ENCODE assay signal across 1 cellular context in the genomic region with DNA sequence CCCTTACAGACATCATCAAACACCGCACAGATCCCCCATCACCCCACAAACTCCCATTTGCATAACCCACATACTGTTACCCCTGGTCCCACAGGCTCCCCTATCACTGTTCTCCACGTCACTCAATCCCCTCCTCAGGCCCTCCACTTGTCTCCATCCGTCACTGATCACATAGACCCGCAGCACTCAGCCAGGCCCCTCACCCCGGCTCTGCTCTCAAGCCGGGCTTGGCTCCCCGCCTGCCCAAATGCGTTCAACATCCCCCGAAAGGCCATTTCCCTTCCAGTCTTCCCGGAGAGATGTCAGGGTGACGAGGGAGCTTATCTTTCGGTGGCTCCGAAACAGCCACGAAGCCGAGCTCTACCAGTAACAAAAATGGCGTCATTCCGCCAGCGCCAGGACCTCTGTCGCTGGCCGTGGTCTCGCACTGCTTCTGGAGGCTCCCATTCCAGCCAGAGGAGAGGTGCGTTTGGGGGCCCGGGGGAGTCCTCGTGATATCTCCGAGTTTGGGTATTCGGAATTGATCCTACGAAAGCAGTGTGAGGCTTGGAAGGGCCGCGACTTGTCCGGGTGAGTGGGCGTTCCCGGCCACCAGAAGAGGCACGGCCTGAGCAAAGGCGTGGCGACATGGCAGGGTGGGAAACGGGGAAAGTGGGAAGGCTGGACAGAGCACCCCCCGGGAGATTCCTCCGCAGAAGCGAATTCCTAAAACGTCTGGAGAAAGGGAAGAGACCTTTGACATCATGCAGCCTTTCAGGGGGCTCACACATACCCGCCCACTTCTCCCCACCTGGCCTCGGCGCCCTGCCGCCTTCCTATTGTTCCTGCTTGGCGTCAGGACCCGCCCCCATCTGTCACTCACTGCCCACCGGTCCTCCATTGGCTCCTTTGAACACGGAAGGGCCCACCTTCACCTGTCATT.
TF ChIP-seq lines count a peak whose summit lies in the region.

A gene (minus strand): TSS at position 577 of the 922 bp plus-strand sequence. CDS start 4,754 bp downstream, outside the sequence.

TF ChIP-seq in HepG2, 621 proteins besides CTCF, POLR2A, EP300 and RAD21 (continued from another document):
- no peak for TF ChIP-seq ZNF766 (CRISPR knock-in tag; IDR thresholded peaks at IDR 0.05; ENCODE audit: borderline replicate concordance)
TF ChIP-seq in HepG2: peak in this region for 4.
